Comparison of ENCODE assay signal across 20 cellular contexts in genomic region chr7:21064698-21065648, GRCh38.
DNase-seq lines count a peak whose midpoint lies in the region; ATAC-seq and TF ChIP-seq lines count a peak whose summit lies in the region.
"Had no signal": no experiment of that assay in that cellular context is flagged by ENCODE, and none has a peak within 500 bp of the region (broad histone marks: within the 10 kb centered on the region; RNA-seq: fewer than 3 reads in every experiment).

No MANE protein-coding gene starts in this region.

- H3K4me1 Mint-ChIP-seq in Calu3 (ENCODE audit: low read depth, unreplicated experiment) (no peaks in the 10 kb centered on the region), mesothelial cell of epicardium (peaks cover 2% of the 10 kb centered on the region)
- H3K4me1 Mint-ChIP-seq: activated CD4-positive, alpha-beta memory T cell treated with anti-CD3 and anti-CD28 coated beads, Interleukin-2, amount 10 ng/mL, durations not matched to agents 7 days and 5 days; CD4-positive, CD25-positive, alpha-beta regulatory T cell; endodermal cell had no signal

- no TSS peak for BruUV-seq in mammary epithelial cell (replicated peaks; lab: Mats Ljungman, UMichigan)
- BruUV-seq in Calu3 (replicated peaks; lab: Mats Ljungman, UMichigan): no TSS peak

- no peaks in the 10 kb centered on the region for H3K79me2 ChIP-seq in mammary epithelial cell (ENCODE audit: insufficient read depth, low read length)
- H3K79me2 ChIP-seq: parathyroid adenoma had no signal

- dilution Hi-C loops in mammary epithelial cell (cut with HindIII; ENCODE audit: low sequenced_read_pairs): no loop called here

- no peaks in the 10 kb centered on the region for H3K36me3 ChIP-seq in MG63
- no peaks in the 10 kb centered on the region for H3K36me3 ChIP-seq in mammary epithelial cell (ENCODE audit: insufficient read depth, low read length)
- no peaks in the 10 kb centered on the region for H3K36me3 ChIP-seq in lower lobe of right lung
- H3K36me3 ChIP-seq: adrenal gland, brain microvascular endothelial cell had no signal

- H3K27me3 Mint-ChIP-seq in Calu3 (ENCODE audit: unreplicated experiment): peaks cover 59% of the 10 kb centered on the region
- H3K27me3 Mint-ChIP-seq in mesothelial cell of epicardium (ENCODE audit: low read depth): peaks cover 12% of the 10 kb centered on the region
- H3K27me3 Mint-ChIP-seq: CD4-positive, CD25-positive, alpha-beta regulatory T cell had no signal

- no peaks in the 10 kb centered on the region for H3K27me3 ChIP-seq in MG63
- no peaks in the 10 kb centered on the region for H3K27me3 ChIP-seq in mammary epithelial cell (ENCODE audit: insufficient read depth, low read length)
- H3K27me3 ChIP-seq in lower lobe of right lung (ENCODE audit: low read depth): no peaks in the 10 kb centered on the region
- H3K27me3 ChIP-seq: adrenal gland, brain microvascular endothelial cell had no signal

- no peak overlapping the region for H3K4me3 ChIP-seq in MG63
- no peak overlapping the region for H3K4me3 ChIP-seq in mammary epithelial cell (replicated peaks in 1 of 3; ENCODE audit: insufficient read depth in 1 of 3, low read depth in 2 of 3, low read length in 3 of 3)
- no peak overlapping the region for H3K4me3 ChIP-seq in lower lobe of right lung
- H3K4me3 ChIP-seq: adrenal gland, coronary artery, GM12878 had no signal

- peak overlapping the region; percentile 40 for H2AFZ ChIP-seq in mammary epithelial cell (ENCODE audit: low read depth, low read length)
- H2AFZ ChIP-seq: parathyroid adenoma had no signal

- no peak for TF ChIP-seq CTCF in mammary epithelial cell (conservative IDR thresholded peaks at IDR 0.05 in 1 of 2, IDR thresholded peaks at IDR 0.05 in 1 of 2; ENCODE audit: extremely low read depth in 1 of 2, insufficient read depth in 1 of 2, low read depth in 1 of 2, low read length in 2 of 2)
- no peak for TF ChIP-seq CTCF in lower lobe of right lung (IDR thresholded peaks at IDR 0.05)
- TF ChIP-seq CTCF in Calu3 (IDR thresholded peaks at IDR 0.05; ENCODE audit: unreplicated experiment): no peak
- no peak for TF ChIP-seq CTCF in mesothelial cell of epicardium (IDR thresholded peaks at IDR 0.05; ENCODE audit: unreplicated experiment)

- CTCF ChIA-PET in mammary epithelial cell (lab: Charles Lee; ENCODE audit: low non-redundant PET) (no interaction called here), Calu3 (lab: Charles Lee) (no interaction called here)

- intact Hi-C loops in mammary epithelial cell (cut with micrococcal nuclease) (no loop called here), lower lobe of right lung (cut with DNase I) (no loop called here), Calu3 (cut with micrococcal nuclease; ENCODE audit: unreplicated experiment) (no loop called here)

- peaks cover 10% of the 10 kb centered on the region for H3K4me1 ChIP-seq in mammary epithelial cell (ENCODE audit: insufficient read depth, low read length)
- no peaks in the 10 kb centered on the region for H3K4me1 ChIP-seq in lower lobe of right lung
- H3K4me1 ChIP-seq: adrenal gland, parathyroid adenoma had no signal

- H3K9me3 ChIP-seq in MG63 (peaks cover 2% of the 10 kb centered on the region), mammary epithelial cell (replicated peaks; ENCODE audit: insufficient read depth, low read length) (no peaks in the 10 kb centered on the region), lower lobe of right lung (no peaks in the 10 kb centered on the region)
- H3K9me3 ChIP-seq: adrenal gland had no signal

- H3K36me3 Mint-ChIP-seq in Calu3 (ENCODE audit: insufficient read depth, unreplicated experiment): no peaks in the 10 kb centered on the region
- H3K36me3 Mint-ChIP-seq in mesothelial cell of epicardium: no peaks in the 10 kb centered on the region
- H3K36me3 Mint-ChIP-seq: CD4-positive, CD25-positive, alpha-beta regulatory T cell had no signal

- H3K9me3 Mint-ChIP-seq in Calu3 (ENCODE audit: low read depth, unreplicated experiment) (no peaks in the 10 kb centered on the region), mesothelial cell of epicardium (peaks cover 11% of the 10 kb centered on the region)
- H3K9me3 Mint-ChIP-seq: activated CD4-positive, alpha-beta memory T cell treated with anti-CD3 and anti-CD28 coated beads, Interleukin-2, amount 10 ng/mL, durations not matched to agents 7 days and 5 days; endodermal cell had no signal

- in situ Hi-C loops in Caki2 (cut with HindIII; ENCODE audit: low pct_unique_long_range_greater_than_20kb, low sequenced_read_pairs) (no loop called here), mammary epithelial cell (cut with MboI; ENCODE audit: low sequenced_read_pairs in 2 of 2) (no loop called here)

- DNase-seq in Caki2 (ENCODE audit: low read depth): peak; percentile 80
- peak; percentile 68 for DNase-seq in MG63
- peak; percentile 77 for DNase-seq in mammary epithelial cell
- no peak for DNase-seq in lower lobe of right lung
- no peak for DNase-seq in RKO (ENCODE audit: low spot score)
- no peak for DNase-seq in Calu3
- DNase-seq in activated gamma-delta T cell (lab: John Stamatoyannopoulos, UW): no peak
- DNase-seq in mesothelial cell of epicardium (ENCODE audit: low spot score in 2 of 2, unreplicated experiment in 2 of 2): no peak
- DNase-seq: activated CD4-positive, alpha-beta memory T cell treated with anti-CD3 and anti-CD28 coated beads, Interleukin-2, amount 10 ng/mL, durations not matched to agents 7 days and 5 days; adrenal gland; brain microvascular endothelial cell; CD4-positive, CD25-positive, alpha-beta regulatory T cell; endodermal cell; HCEC 1CT; kidney; NCI-H524 treated with DMSO at 0.1 percent for 48 hours; nephron progenitor cell had no signal

- H3K27ac ChIP-seq in mammary epithelial cell (ENCODE audit: insufficient read depth, low read depth, low read length) (no peak overlapping the region), lower lobe of right lung (no peak overlapping the region)
- H3K27ac ChIP-seq: adrenal gland, brain microvascular endothelial cell, coronary artery, parathyroid adenoma had no signal

- ATAC-seq in lower lobe of right lung: peak; percentile 52 to 94
- ATAC-seq: GM12878 had no signal

- H3K27ac Mint-ChIP-seq in Calu3 (ENCODE audit: unreplicated experiment): no peak overlapping the region
- no peak overlapping the region for H3K27ac Mint-ChIP-seq in mesothelial cell of epicardium
- H3K27ac Mint-ChIP-seq: activated CD4-positive, alpha-beta memory T cell treated with anti-CD3 and anti-CD28 coated beads, Interleukin-2, amount 10 ng/mL, durations not matched to agents 7 days and 5 days; CD4-positive, CD25-positive, alpha-beta regulatory T cell; endodermal cell; nephron progenitor cell had no signal

- over 99% methylated on average over 6 of the region's 6 CpGs for WGBS in mammary epithelial cell (ENCODE audit: low coverage, missing lambda C conversion rate)

- peak overlapping the region; percentile 36 for H3K4me2 ChIP-seq in mammary epithelial cell (ENCODE audit: insufficient read depth, low read depth, low read length)

- H4K20me1 ChIP-seq in mammary epithelial cell (ENCODE audit: insufficient read depth, low read length): no peaks in the 10 kb centered on the region

- H3K9ac ChIP-seq in mammary epithelial cell (ENCODE audit: insufficient read depth, low read length): no peak overlapping the region
- H3K9ac ChIP-seq: parathyroid adenoma had no signal

- H3K4me3 Mint-ChIP-seq in Calu3 (ENCODE audit: low read depth, unreplicated experiment) (no peak overlapping the region), mesothelial cell of epicardium (no peak overlapping the region)
- H3K4me3 Mint-ChIP-seq: activated CD4-positive, alpha-beta memory T cell treated with anti-CD3 and anti-CD28 coated beads, Interleukin-2, amount 10 ng/mL, durations not matched to agents 7 days and 5 days; CD4-positive, CD25-positive, alpha-beta regulatory T cell; endodermal cell; nephron progenitor cell had no signal

Comparison
In these comparisons a context has a peak if more than half of its experiments do, and no peak if none do; other contexts are left out.
1. DNase-seq: peak in Caki2 (single experiment), MG63 (single experiment) and mammary epithelial cell (single experiment); none in lower lobe of right lung (single experiment), RKO (single experiment), Calu3 (single experiment), activated gamma-delta T cell (single experiment) and mesothelial cell of epicardium (0 of 2).